In the genomic region with DNA sequence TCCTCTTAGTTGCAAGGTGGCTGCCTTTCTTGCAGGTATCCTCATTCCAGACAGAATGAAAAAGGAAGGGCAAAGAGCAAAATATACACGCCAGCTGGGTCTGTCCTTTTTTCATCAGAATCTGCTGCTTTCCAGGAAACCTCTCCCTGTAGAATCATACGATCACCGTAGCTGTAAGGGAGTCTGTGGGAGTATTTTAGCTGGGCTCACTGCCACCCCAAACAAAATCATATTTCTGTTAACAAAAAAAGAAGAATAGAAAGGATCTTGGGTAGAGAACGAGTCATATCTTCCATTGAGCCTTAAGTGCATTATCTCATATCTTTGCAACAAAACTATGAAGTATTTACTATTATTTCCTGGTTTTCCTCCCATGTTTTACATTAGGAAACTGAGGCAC, we compare ENCODE assay signal across 13 cellular contexts. TPM values are rescaled to one million over a fixed set of nuclear protein-coding genes. Genes with fewer than 3 reads are reported as not detected.
DNase-seq lines count a peak whose midpoint lies in the region; ATAC-seq and TF ChIP-seq lines count a peak whose summit lies in the region.
"Had no signal": no experiment of that assay in that cellular context is flagged by ENCODE, and none has a peak within 500 bp of the region (broad histone marks: within the 10 kb centered on the region; RNA-seq: fewer than 3 reads in every experiment).

No MANE protein-coding gene starts in this region.

- intact Hi-C loops in ovary (cut with DNase I): no loop called here

- H3K9me3 ChIP-seq in DND-41 (ENCODE audit: insufficient read depth, low read length, severe bottlenecking) (no peaks in the 10 kb centered on the region), SJCRH30 (replicated peaks) (no peaks in the 10 kb centered on the region), ovary (no peaks in the 10 kb centered on the region)
- H3K9me3 ChIP-seq: neutrophil had no signal

- H4K20me1 ChIP-seq in DND-41 (ENCODE audit: insufficient read depth, low read length): no peaks in the 10 kb centered on the region

- H3K4me2 ChIP-seq in DND-41 (ENCODE audit: insufficient read depth, low read length): 0 out of 2 replicates have a peak overlapping the region, but pooled peaks have one; percentile 2

- WGBS in ovary, 3 donors: 0 to 5% (median 4%) methylated on average over 4 of the region's 4 CpGs

- H3K79me2 ChIP-seq in DND-41 (ENCODE audit: insufficient read depth, low read length): no peaks in the 10 kb centered on the region

- H3K4me3 ChIP-seq in DND-41 (ENCODE audit: low read depth in 1 of 2, low read length in 2 of 2): no peak overlapping the region
- no peak overlapping the region for H3K4me3 ChIP-seq in SJCRH30
- H3K4me3 ChIP-seq in ovary: no peak overlapping the region

- peaks cover 19% of the 10 kb centered on the region for H3K4me1 ChIP-seq in DND-41 (ENCODE audit: insufficient read depth, low read length)
- H3K4me1 ChIP-seq in SJCRH30: peaks cover 27% of the 10 kb centered on the region
- peaks cover 7% of the 10 kb centered on the region for H3K4me1 ChIP-seq in ovary (ENCODE audit: insufficient read depth)

- H3K27ac ChIP-seq in DND-41 (ENCODE audit: low read length) (0 out of 2 replicates have a peak overlapping the region, but pooled peaks have one; percentile 49), SJCRH30 (peak overlapping the region; percentile 20; the same call in 1 of the 2 replicates), ovary (peak overlapping the region in 1 of 2 donors; percentile 49)
- H3K27ac ChIP-seq: neutrophil had no signal

- H3K9ac ChIP-seq in DND-41 (ENCODE audit: low read depth, low read length): no peak overlapping the region

- peak; percentile 6; the same call in 1 of the 3 replicates for ATAC-seq in DND-41 (ENCODE audit: insufficient read depth, low read depth)
- ATAC-seq in GM19351 (IDR thresholded peaks at IDR 0.05; ENCODE audit: unreplicated experiment): no peak
- ATAC-seq in HG03159 (IDR thresholded peaks at IDR 0.05; ENCODE audit: unreplicated experiment): no peak
- no peak for ATAC-seq in GM21717 (IDR thresholded peaks at IDR 0.05; ENCODE audit: unreplicated experiment)
- ATAC-seq: effector memory CD8-positive, alpha-beta T cell had no signal

- no peak overlapping the region for H2AFZ ChIP-seq in DND-41 (ENCODE audit: low read depth, low read length)

- H3K36me3 ChIP-seq in DND-41 (ENCODE audit: insufficient read depth, low read length): no peaks in the 10 kb centered on the region
- no peaks in the 10 kb centered on the region for H3K36me3 ChIP-seq in SJCRH30
- H3K36me3 ChIP-seq in ovary: no peaks in the 10 kb centered on the region
- H3K36me3 ChIP-seq: neutrophil had no signal

- DNase-seq in DND-41 (no peak), SJCRH30 (no peak), fibroblast of peridontal ligament (ENCODE audit: extremely low read depth) (peak; percentile 81), ovary (peak; percentile 34 to 42 (median 35))
- DNase-seq in activated CD8-positive, alpha-beta memory T cell treated with anti-CD3 and anti-CD28 coated beads for 24 hours: no peak
- DNase-seq: activated B cell treated with CpG ODN at 0.5 μM for 24 hours; activated gamma-delta T cell treated with Interleukin-2 at 50 U/mL for 16 hours; CD4-positive, CD25-positive, alpha-beta regulatory T cell; effector memory CD8-positive, alpha-beta T cell had no signal

- TF ChIP-seq CTCF in DND-41 (IDR thresholded peaks at IDR 0.05; ENCODE audit: borderline replicate concordance, extremely low read depth, low read length, poor library complexity, severe bottlenecking) (no peak), ovary (IDR thresholded peaks at IDR 0.05) (no peak)

- no peaks in the 10 kb centered on the region for H3K27me3 ChIP-seq in DND-41 (ENCODE audit: insufficient read depth, low read length, poor library complexity)
- no peaks in the 10 kb centered on the region for H3K27me3 ChIP-seq in SJCRH30
- H3K27me3 ChIP-seq in ovary: no peaks in the 10 kb centered on the region

- no peak for TF ChIP-seq EP300 in ovary (IDR thresholded peaks at IDR 0.05)

- no peak for TF ChIP-seq POLR2A in ovary (IDR thresholded peaks at IDR 0.05)

RNA-seq across cellular contexts. Expression of gene TANC1, which starts 15.0 kb away (rescaled TPM):
- total RNA-seq in SJCRH30 (2014; rRNA removed; shearing (Covaris generic)): 13.5 and 15.1 TPM in 2 replicates
- 10 to 100 TPM; 23.2 to 39.2 (median 25.9) TPM for total RNA-seq in ovary
- polyA plus RNA-seq in ovary: 10 to 100 TPM; 12.2 to 17.0 TPM
- total RNA-seq: activated B cell treated with CpG ODN at 0.5 μM for 24 hours had no signal

Comparison
In these comparisons a context has a peak if more than half of its experiments do, and no peak if none do; other contexts are left out.
1. DNase-seq: peak in fibroblast of peridontal ligament (single experiment) and ovary (5 of 5); none in DND-41 (single experiment), SJCRH30 (0 of 2) and activated CD8-positive, alpha-beta memory T cell treated with anti-CD3 and anti-CD28 coated beads for 24 hours (single experiment).